In the genomic region with DNA sequence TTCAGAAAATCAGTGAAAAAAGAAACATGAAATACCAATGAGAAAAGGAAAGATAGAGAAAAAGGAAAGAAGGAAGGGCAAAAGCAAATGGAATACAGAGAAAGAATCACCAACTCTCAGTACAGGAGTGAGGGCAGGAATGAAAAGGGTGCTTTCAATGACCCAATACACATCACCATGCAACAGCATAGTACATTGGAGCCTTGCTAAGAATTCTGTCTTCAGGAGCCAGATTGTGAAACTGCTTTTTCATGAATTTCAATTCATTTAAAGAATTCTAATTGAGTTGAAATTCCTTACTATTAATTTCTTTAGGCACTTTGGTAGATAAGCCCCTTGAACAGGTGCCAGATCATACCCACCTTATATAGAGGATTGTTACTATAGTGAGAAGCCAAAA, we compare ENCODE assay signal across 29 cellular contexts. TPM values are rescaled to one million over a fixed set of nuclear protein-coding genes. Genes with fewer than 3 reads are reported as not detected.
"Had no signal": no experiment of that assay in that cellular context is flagged by ENCODE, and none has a peak within 500 bp of the region (broad histone marks: within the 10 kb centered on the region; RNA-seq: fewer than 3 reads in every experiment).

No MANE protein-coding gene starts in this region.

- H3K27me3 ChIP-seq: gastrocnemius medialis, heart left ventricle, hepatocyte, neural progenitor cell, right atrium auricular region, suprapubic skin, transverse colon, upper lobe of right lung, vagina had no signal

- ATAC-seq: gastrocnemius medialis; heart left ventricle; left lobe of liver; natural killer cell treated with Interleukin-12 subunit alpha and Interleukin-12 subunit beta and Interleukin-15 and Interleukin-18, amount 100 ng/mL, for 72 hours; sciatic nerve; stimulated activated naive CD8-positive, alpha-beta T cell treated with anti-CD3 and anti-CD28 coated beads, Interleukin-15, amount 100 ng/mL, for 72 hours; upper lobe of right lung had no signal

- H3K79me2 ChIP-seq: hepatocyte had no signal

- H3K4me2 ChIP-seq: hepatocyte, neural progenitor cell, smooth muscle cell had no signal

- H3K4me1 ChIP-seq: prostate gland, suprapubic skin, upper lobe of right lung had no signal

- DNase-seq: cortex of kidney; effector CD4-positive, alpha-beta T cell; foreskin fibroblast; gastrocnemius medialis; heart left ventricle; kidney; naive B cell; stimulated activated CD4-positive, alpha-beta T cell treated with anti-CD3 and anti-CD28 coated beads, Interleukin-12 subunit alpha, Interleukin-12 subunit beta, amount 100 ng/mL, for 4 hours; stimulated activated CD4-positive, alpha-beta T cell treated with anti-CD3 and anti-CD28 coated beads, Interleukin-1b, Interleukin-23, amount 100 ng/mL, for 48 hours; stimulated activated CD4-positive, alpha-beta T cell treated with anti-CD3 and anti-CD28 coated beads, Interleukin-4, amount 100 ng/mL, for 1 hour; stimulated activated CD8-positive, alpha-beta memory T cell treated with anti-CD3 and anti-CD28 coated beads, Interleukin-4, amount 100 ng/mL, for 48 hours; stimulated activated naive CD4-positive, alpha-beta T cell; stimulated activated naive CD8-positive, alpha-beta T cell treated with anti-CD3 and anti-CD28 coated beads, Interleukin-15, amount 100 ng/mL, for 72 hours; transverse colon; upper lobe of right lung had no signal

- H3K9ac ChIP-seq: neural progenitor cell had no signal

- H3K36me3 ChIP-seq: gastrocnemius medialis, heart left ventricle, neural progenitor cell, prostate gland, right atrium auricular region, suprapubic skin, transverse colon, upper lobe of right lung, vagina had no signal

- H3K27ac ChIP-seq: gastrocnemius medialis, heart left ventricle, hepatocyte, neural progenitor cell, prostate gland, right atrium auricular region, suprapubic skin, transverse colon, upper lobe of right lung, vagina had no signal

- FAIRE-seq: kidney had no signal

- H3K4me3 ChIP-seq: gastrocnemius medialis, heart left ventricle, hepatocyte, neural progenitor cell, prostate gland, right atrium auricular region, smooth muscle cell, suprapubic skin, transverse colon, upper lobe of right lung, vagina had no signal

- H2AFZ ChIP-seq: hepatocyte, neural progenitor cell had no signal

- H3K9me3 ChIP-seq: gastrocnemius medialis, heart left ventricle, prostate gland, right atrium auricular region, suprapubic skin, transverse colon, upper lobe of right lung, vagina had no signal

RNA-seq across cellular contexts. Expression of a gene that starts 34.9 kb away (rescaled TPM):
- total RNA-seq: heart left ventricle; kidney; lung microvascular endothelial cell; mononuclear cell; natural killer cell treated with Interleukin-12 subunit alpha and Interleukin-12 subunit beta and Interleukin-15 and Interleukin-18, amount 100 ng/mL, for 72 hours; suprapubic skin; transverse colon; upper lobe of right lung had no signal
- polyA plus RNA-seq: esophagus, heart left ventricle, thymus had no signal
